ENCODE assay signal across 8 cellular contexts in the genomic region with DNA sequence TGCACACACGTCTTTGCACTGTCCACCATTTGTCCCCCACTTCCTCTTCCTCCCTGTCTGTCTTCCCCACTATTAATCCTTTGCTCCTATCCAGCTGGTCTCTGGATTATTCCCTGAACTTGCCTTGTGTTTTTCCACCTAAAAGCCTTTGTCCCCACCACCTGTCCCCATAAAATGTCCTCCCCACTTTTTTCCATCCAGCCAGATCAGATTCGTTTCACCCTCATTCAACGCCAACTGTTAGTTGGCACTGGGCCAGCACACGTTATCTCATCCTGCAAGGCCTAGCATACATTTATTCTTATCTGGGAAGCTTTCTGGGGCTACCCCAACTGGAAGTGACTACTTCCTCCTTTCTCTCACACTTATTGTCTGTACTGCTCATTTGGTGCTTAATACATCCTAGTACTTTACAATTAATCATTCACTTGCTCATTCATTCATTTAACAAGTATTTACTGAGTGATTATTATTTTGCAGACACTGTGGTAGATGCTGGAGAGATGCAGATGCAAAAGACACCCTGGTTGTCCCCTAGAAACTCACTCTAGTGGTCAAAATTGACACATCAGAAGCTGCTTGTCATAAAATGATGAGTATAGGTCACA.
DNase-seq lines count a peak whose midpoint lies in the region; ATAC-seq and TF ChIP-seq lines count a peak whose summit lies in the region.

No MANE protein-coding gene starts in this region.

- peak; percentile 27 for DNase-seq in NCI-H2107 (lab: John Stamatoyannopoulos, UW)
- DNase-seq in glomerular endothelial cell (ENCODE audit: extremely low read depth, low read depth, low spot score): peak; percentile 91
- DNase-seq in activated gamma-delta T cell treated with Interleukin-2 at 50 U/mL for 16 hours: no peak
- no peak for DNase-seq in midbrain (lab: John Stamatoyannopoulos, UW)
- DNase-seq in H4 (ENCODE audit: low spot score): no peak
- no peak for DNase-seq in dedifferentiated amniotic fluid mesenchymal stem cell (ENCODE audit: extremely low spot score)

- ATAC-seq in GM18505 (IDR thresholded peaks at IDR 0.05; ENCODE audit: unreplicated experiment) (peak; percentile 60), HG02943 (IDR thresholded peaks at IDR 0.05; ENCODE audit: low read depth, unreplicated experiment) (peak; percentile 54)

- no peak for TF ChIP-seq POLR2A in GM18505 (IDR thresholded peaks at IDR 0.05; ENCODE audit: borderline replicate concordance, extremely low read depth, insufficient read depth, insufficient read length)

Comparison
In these comparisons a context has a peak if more than half of its experiments do, and no peak if none do; other contexts are left out.
1. DNase-seq: peak in NCI-H2107 (single experiment) and glomerular endothelial cell (single experiment); none in activated gamma-delta T cell treated with Interleukin-2 at 50 U/mL for 16 hours (single experiment), midbrain (single experiment), H4 (single experiment) and dedifferentiated amniotic fluid mesenchymal stem cell (single experiment).